9 cellular contexts compared by ENCODE assay signal in the genomic region with DNA sequence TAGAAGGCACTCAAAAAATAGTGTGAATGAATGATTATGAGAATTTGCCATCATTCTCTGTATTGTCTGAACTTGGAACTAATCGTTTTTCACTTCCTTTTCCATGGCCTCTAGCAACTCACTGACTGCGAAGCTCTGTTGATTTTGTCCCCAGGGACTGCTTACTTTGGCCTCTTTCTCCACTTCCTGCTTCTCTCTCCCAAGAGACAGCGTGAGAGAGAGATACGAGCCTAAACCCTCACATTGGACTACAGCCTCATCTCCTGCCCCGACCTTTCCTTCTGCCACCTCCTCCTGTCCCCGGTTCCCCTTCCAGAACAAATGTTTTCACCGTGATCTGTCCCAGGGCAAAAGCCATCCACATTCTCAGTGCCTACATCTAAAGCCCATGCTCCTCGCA.
DNase-seq lines count a peak whose midpoint lies in the region; ATAC-seq and TF ChIP-seq lines count a peak whose summit lies in the region.
"Had no signal": no experiment of that assay in that cellular context is flagged by ENCODE, and none has a peak within 500 bp of the region (broad histone marks: within the 10 kb centered on the region; RNA-seq: fewer than 3 reads in every experiment).

No MANE protein-coding gene starts in this region.

- no peaks in the 10 kb centered on the region for H3K9me3 ChIP-seq in left ventricle myocardium inferior (replicated peaks)
- H3K9me3 ChIP-seq in tibial artery: no peaks in the 10 kb centered on the region

- H3K36me3 ChIP-seq in GM06990 (ENCODE audit: control insufficient read depth, insufficient read depth, low read length) (no peaks in the 10 kb centered on the region), left ventricle myocardium inferior (no peaks in the 10 kb centered on the region), tibial artery (no peaks in the 10 kb centered on the region)

- peaks cover 10% of the 10 kb centered on the region for H3K4me1 ChIP-seq in left ventricle myocardium inferior
- peaks cover 0 to 15% (median 6%) of the 10 kb centered on the region in 4 donors for H3K4me1 ChIP-seq in tibial artery

- DNase-seq in GM06990 (ENCODE audit: extremely low read depth, insufficient read length) (peak; percentile 19), left ventricle myocardium inferior (no peak), tibial artery (no peak), NCI-H2081 treated with DMSO at 0.1 percent for 48 hours (lab: John Stamatoyannopoulos, UW) (no peak), NCI-H1417 (lab: John Stamatoyannopoulos, UW) (no peak), Ammon's horn (ENCODE audit: low spot score) (no peak)

- TF ChIP-seq CTCF in GM06990 (IDR thresholded peaks at IDR 0.05; ENCODE audit: insufficient read depth, low read length, poor library complexity, severe bottlenecking) (no peak), left ventricle myocardium inferior (IDR thresholded peaks at IDR 0.05; ENCODE audit: borderline replicate concordance) (no peak), tibial artery (IDR thresholded peaks at IDR 0.05) (no peak)

- no peak overlapping the region for H3K4me3 ChIP-seq in GM06990 (replicated peaks; ENCODE audit: low read depth, low read length)
- no peak overlapping the region for H3K4me3 ChIP-seq in left ventricle myocardium inferior
- no peak overlapping the region for H3K4me3 ChIP-seq in tibial artery

- ATAC-seq in GM21447 (IDR thresholded peaks at IDR 0.05; ENCODE audit: unreplicated experiment) (peak; percentile 95), HG03520 (IDR thresholded peaks at IDR 0.05; ENCODE audit: unreplicated experiment) (peak; percentile 89)

- H3K27me3 ChIP-seq in GM06990 (replicated peaks; ENCODE audit: control insufficient read depth, insufficient read depth, low read length): peaks cover 2% of the 10 kb centered on the region; the same call in 1 of the 2 replicates
- H3K27me3 ChIP-seq in left ventricle myocardium inferior (ENCODE audit: low read depth): no peaks in the 10 kb centered on the region
- H3K27me3 ChIP-seq in tibial artery: no peaks in the 10 kb centered on the region

- intact Hi-C loops in left ventricle myocardium inferior (cut with micrococcal nuclease) (no loop called here), tibial artery (cut with DNase I; ENCODE audit: low total_unique reads) (no loop called here)

- peak overlapping the region; percentile 42 for H3K27ac ChIP-seq in left ventricle myocardium inferior (replicated peaks)
- H3K27ac ChIP-seq in tibial artery: peak overlapping the region in 1 of 2 donors; percentile 18
- H3K27ac ChIP-seq: epithelial cell of prostate had no signal
